In genomic region chr18:3261035-3261392, GRCh38 we compare ENCODE assay signal across 8 cellular contexts. TPM values are rescaled to one million over a fixed set of nuclear protein-coding genes. Genes with fewer than 3 reads are reported as not detected.
DNase-seq lines count a peak whose midpoint lies in the region; ATAC-seq and TF ChIP-seq lines count a peak whose summit lies in the region.

No MANE protein-coding gene starts in this region.

- peak overlapping the region; percentile 62 for H3K4me3 ChIP-seq in HAP-1
- H3K4me3 ChIP-seq in WERI-Rb-1 (ENCODE audit: low read depth, low read length), result peak overlapping the region; percentile 85
- peak overlapping the region; percentile 69 for H3K4me3 ChIP-seq in right cardiac atrium (ENCODE audit: low read length)
- peak overlapping the region; percentile 89 to 99 (median 95) for H3K4me3 ChIP-seq in skin epidermis

- DNase-seq in HAP-1 (ENCODE audit: low spot score in 2 of 2) (no peak), WERI-Rb-1 (no peak), right cardiac atrium (no peak), omental fat pad (ENCODE audit: low spot score) (no peak), cerebellum (ENCODE audit: low spot score) (no peak)
- no peak for DNase-seq in activated effector memory CD4-positive, alpha-beta T cell treated with anti-CD3 and anti-CD28 coated beads, Interleukin-2, amount 50 U/mL, for 16 hours

- no peak for TF ChIP-seq CTCF in WERI-Rb-1 (IDR thresholded peaks at IDR 0.05; ENCODE audit: low read depth, low read length)
- TF ChIP-seq CTCF in omental fat pad (IDR thresholded peaks at IDR 0.05), result no peak

- in situ Hi-C loops in HAP-1 (cut with MboI; ENCODE audit: low sequenced_read_pairs), result no loop called here

- H3K27me3 ChIP-seq in HAP-1 (ENCODE audit: low read depth) (no peaks in the 10 kb centered on the region), WERI-Rb-1 (ENCODE audit: insufficient read depth, low read depth, severe bottlenecking) (no peaks in the 10 kb centered on the region), right cardiac atrium (ENCODE audit: control insufficient read depth, insufficient read depth) (no peaks in the 10 kb centered on the region)

- intact Hi-C loops in right cardiac atrium (cut with DNase I), result no loop called here

- WGBS in right cardiac atrium, result 14% methylated on average over 5 of the region's 5 CpGs

- H3K9me3 ChIP-seq in HAP-1 (no peaks in the 10 kb centered on the region), WERI-Rb-1 (ENCODE audit: severe bottlenecking) (no peaks in the 10 kb centered on the region), right cardiac atrium (ENCODE audit: control insufficient read depth, low read length) (no peaks in the 10 kb centered on the region)

- H3K36me3 ChIP-seq in HAP-1 (replicated peaks) (peaks cover 14% of the 10 kb centered on the region), WERI-Rb-1 (peaks cover 18% of the 10 kb centered on the region)

- ATAC-seq in right cardiac atrium (no peak), omental fat pad (ENCODE audit: low FRiP score) (no peak), HG03045 (IDR thresholded peaks at IDR 0.05; ENCODE audit: unreplicated experiment) (no peak)

- peaks cover 51% of the 10 kb centered on the region for H3K4me1 ChIP-seq in HAP-1
- H3K4me1 ChIP-seq in right cardiac atrium (ENCODE audit: control insufficient read depth, insufficient read depth, low read length), result peaks cover 9% of the 10 kb centered on the region

- peak overlapping the region; percentile 99 for H3K27ac ChIP-seq in WERI-Rb-1
- H3K27ac ChIP-seq in right cardiac atrium (ENCODE audit: low read length), result peak overlapping the region; percentile 92
- peak overlapping the region in 20 of 21 experiments; percentile 92 to 100 (median 99) for H3K27ac ChIP-seq in skin epidermis

RNA-seq across cellular contexts. Expression of gene MYL12B, which starts 0.9 kb away (rescaled TPM):
- 100 to 1,000 TPM; 171 to 199 (median 174) TPM for total RNA-seq in right cardiac atrium
- 343 TPM for polyA plus RNA-seq in right cardiac atrium
- 100 to 1,000 TPM; 263 to 352 (median 318) TPM for total RNA-seq in omental fat pad
- total RNA-seq in cerebellum, result 95.0 TPM

RNA-seq across cellular contexts. Expression of gene MYL12A, which starts 13.4 kb away (rescaled TPM):
- total RNA-seq in right cardiac atrium (100 to 1,000 TPM; 493 to 926 (median 671) TPM), omental fat pad (100 to 1,000 TPM; 393 to 814 (median 535) TPM), cerebellum (54.7 TPM)
- 1,833 TPM for polyA plus RNA-seq in right cardiac atrium

RNA-seq across cellular contexts. Expression of gene MYOM1, which starts 41.2 kb away (rescaled TPM):
- total RNA-seq in right cardiac atrium (100 to 1,000 TPM; 337 to 479 (median 357) TPM), omental fat pad (1 to 10 TPM; 2.6 to 8.5 (median 2.9) TPM), cerebellum (3.7 TPM)
- polyA plus RNA-seq in right cardiac atrium, result 177 TPM

Comparison
In these comparisons a context has a peak if more than half of its experiments do, and no peak if none do; other contexts are left out.
1. RNA of gene MYOM1, which starts 41.2 kb away (total RNA-seq): 337 to 479 TPM in right cardiac atrium; 3.7 TPM in cerebellum (single experiment) and 2.6 to 8.5 TPM in omental fat pad; every median in the first group is over 10 times any median in the second.
2. Peak in every context shown above with its lines, with median percentiles within 50 percentile points of each other: H3K4me3 ChIP-seq and H3K27ac ChIP-seq.